8 cellular contexts compared by ENCODE assay signal in genomic region chr11:57335343-57336110, GRCh38. TPM values are rescaled to one million over a fixed set of nuclear protein-coding genes. Genes with fewer than 3 reads are reported as not detected.
DNase-seq lines count a peak whose midpoint lies in the region; ATAC-seq and TF ChIP-seq lines count a peak whose summit lies in the region.

Gene SSRP1, minus strand, starts transcription at chr11:57335892. Its CDS starts 771 bp downstream, at chr11:57335121.

- H2AFZ ChIP-seq in trophoblast cell (ENCODE audit: insufficient read depth, low read length, poor library complexity) = peak within 1 kb of the TSS; percentile 77

- H3K27ac ChIP-seq in cardiac muscle cell (peak within 1 kb of the TSS; percentile 88), trophoblast cell (ENCODE audit: low read depth, low read length) (peak within 1 kb of the TSS; percentile 64), tibial nerve (peak within 1 kb of the TSS; percentile 81 to 94 (median 94))

- TF ChIP-seq CTCF in GM12873 (IDR thresholded peaks at IDR 0.05; ENCODE audit: insufficient read depth, low read depth, low read length, missing control alignments) (peak; percentile 14), cardiac muscle cell (IDR thresholded peaks at IDR 0.05; ENCODE audit: low read depth, low read length) (no peak), tibial nerve (IDR thresholded peaks at IDR 0.05) (no peak)

- peak within 1 kb of the TSS; percentile 62 for H3K18ac ChIP-seq in trophoblast cell (ENCODE audit: low read length)

- peak; percentile 100 for ATAC-seq in HG02588 (IDR thresholded peaks at IDR 0.05; ENCODE audit: unreplicated experiment)

- H3K4me3 ChIP-seq in cardiac muscle cell (peak within 1 kb of the TSS; percentile 83), trophoblast cell (ENCODE audit: low read depth, low read length) (peak within 1 kb of the TSS; percentile 83), tibial nerve (peak within 1 kb of the TSS; percentile 73 to 87 (median 74))

- H3K9me3 ChIP-seq in cardiac muscle cell (ENCODE audit: low read depth) (no peaks in the 10 kb centered on the region), trophoblast cell (ENCODE audit: insufficient read depth, low read depth, low read length) (peaks cover 3% of the 10 kb centered on the region), tibial nerve (no peaks in the 10 kb centered on the region)

- peak within 1 kb of the TSS; percentile 70 for H3K9ac ChIP-seq in trophoblast cell (ENCODE audit: low read length)

- peak within 1 kb of the TSS; percentile 67 for H4K91ac ChIP-seq in trophoblast cell (ENCODE audit: low read depth, low read length)

- peak within 1 kb of the TSS; percentile 33 for H4K12ac ChIP-seq in trophoblast cell (ENCODE audit: low read depth, low read length)

- H3K4me2 ChIP-seq in trophoblast cell (ENCODE audit: low read length) = peak within 1 kb of the TSS; percentile 85

- no peak within 1 kb of the TSS for H2BK12ac ChIP-seq in trophoblast cell (ENCODE audit: low read length)

- peak within 1 kb of the TSS; percentile 58 for H3K14ac ChIP-seq in trophoblast cell (ENCODE audit: low read length)

- H3K36me3 ChIP-seq in cardiac muscle cell = peaks cover 18% of the 10 kb centered on the region
- H3K36me3 ChIP-seq in trophoblast cell (ENCODE audit: control insufficient read depth in 1 of 2, insufficient read depth in 2 of 2, low read length in 2 of 2) = peaks cover 27 to 37% of the 10 kb centered on the region in 2 experiments
- H3K36me3 ChIP-seq in tibial nerve = peaks cover 4 to 37% (median 14%) of the 10 kb centered on the region in 3 donors

- peak; percentile 63 for DNase-seq in NCI-H1048 (lab: John Stamatoyannopoulos, UW)
- peak; percentile 92 for DNase-seq in SW480 (ENCODE audit: low spot score)
- DNase-seq in activated naive CD8-positive, alpha-beta T cell treated with anti-CD3 and anti-CD28 coated beads, Interleukin-2, amount 50 U/mL, for 16 hours (ENCODE audit: low read depth, low spot score) = peak; percentile 76
- peak; percentile 88 to 91 for DNase-seq in cardiac muscle cell (ENCODE audit: low read depth in 1 of 2, low spot score in 1 of 2)
- peak; percentile 60 to 82 for DNase-seq in trophoblast cell
- DNase-seq in tibial nerve (ENCODE audit: low spot score in 2 of 2) = peak; percentile 62 to 67

- no peak within 1 kb of the TSS for H2BK120ac ChIP-seq in trophoblast cell (ENCODE audit: insufficient read depth, low read length, poor library complexity)

- no CpG with 5 or more reads among the region's 69 CpGs for WGBS in trophoblast cell (ENCODE audit: extremely low coverage, insufficient coverage, insufficient read length)
- 1% methylated on average over 14 to 64 of the region's 69 CpGs for WGBS in tibial nerve, 2 donors

- H4K8ac ChIP-seq in trophoblast cell (ENCODE audit: low read depth, low read length) = peak within 1 kb of the TSS; percentile 91

- peak in 1 of 2 donors; percentile 75 for TF ChIP-seq EP300 in tibial nerve (IDR thresholded peaks at IDR 0.05)

- TF ChIP-seq POLR2A in tibial nerve (IDR thresholded peaks at IDR 0.05) = peak in 1 of 2 donors; percentile 29

- no peaks in the 10 kb centered on the region for H3K27me3 ChIP-seq in cardiac muscle cell
- no peaks in the 10 kb centered on the region for H3K27me3 ChIP-seq in trophoblast cell (ENCODE audit: insufficient read depth, low read length)
- H3K27me3 ChIP-seq in tibial nerve = no peaks in the 10 kb centered on the region

- no peak within 1 kb of the TSS for H3K23ac ChIP-seq in trophoblast cell (ENCODE audit: low read length)

- peak within 1 kb of the TSS; percentile 21 for H2AK5ac ChIP-seq in trophoblast cell (ENCODE audit: low read length)

- H3K79me1 ChIP-seq in trophoblast cell (ENCODE audit: low read length) = peaks cover 9% of the 10 kb centered on the region

- H3K79me2 ChIP-seq in trophoblast cell (ENCODE audit: control insufficient read depth, insufficient read depth, low read length, poor library complexity) = peaks cover 7% of the 10 kb centered on the region

- peak within 1 kb of the TSS; percentile 59 for H3K4ac ChIP-seq in trophoblast cell (ENCODE audit: low read depth, low read length)

- H3K4me1 ChIP-seq in cardiac muscle cell (ENCODE audit: low read depth) (peaks cover 16% of the 10 kb centered on the region), trophoblast cell (ENCODE audit: control insufficient read depth in 1 of 2, insufficient read depth in 2 of 2, low read length in 2 of 2) (peaks cover 14 to 18% of the 10 kb centered on the region in 2 experiments), tibial nerve (peaks cover 3 to 24% (median 8%) of the 10 kb centered on the region in 4 donors)

- H2BK5ac ChIP-seq in trophoblast cell (ENCODE audit: low read depth, low read length, poor library complexity) = no peak within 1 kb of the TSS

RNA-seq across cellular contexts. Expression of gene SSRP1, which starts in this region (rescaled TPM):
- total RNA-seq in cardiac muscle cell (112 and 180 TPM in 2 replicates), tibial nerve (10 to 100 TPM; 51.0 to 67.5 (median 56.5) TPM)
- polyA plus RNA-seq in cardiac muscle cell = 87.0 and 112 TPM in 2 replicates
- polyA plus RNA-seq in trophoblast cell (2013) = 113 and 120 TPM in 2 replicates

Comparison
In these comparisons a context has a peak if more than half of its experiments do, and no peak if none do; other contexts are left out.
1. Peak in every context shown above with its lines: DNase-seq, ATAC-seq, H3K4me3 ChIP-seq and H3K27ac ChIP-seq.